14 cellular contexts compared by ENCODE assay signal in genomic region chr2:63819765-63820717, GRCh38. TPM values are rescaled to one million over a fixed set of nuclear protein-coding genes. Genes with fewer than 3 reads are reported as not detected.
DNase-seq lines count a peak whose midpoint lies in the region; ATAC-seq and TF ChIP-seq lines count a peak whose summit lies in the region.
"Had no signal": no experiment of that assay in that cellular context is flagged by ENCODE, and none has a peak within 500 bp of the region (broad histone marks: within the 10 kb centered on the region; RNA-seq: fewer than 3 reads in every experiment).

No MANE protein-coding gene starts in this region.

- H2AFZ ChIP-seq in OCI-LY7 (ENCODE audit: low read length), result peak overlapping the region; percentile 96
- H2AFZ ChIP-seq in parathyroid adenoma, result peak overlapping the region; percentile 36

- peaks cover 0 to 10% (median 6%) of the 10 kb centered on the region in 7 donors for H3K9me3 Mint-ChIP-seq in CD14-positive monocyte
- no peaks in the 10 kb centered on the region for H3K9me3 Mint-ChIP-seq in activated naive CD8-positive, alpha-beta T cell treated with anti-CD3 and anti-CD28 coated beads, Interleukin-2, amount 50 U/mL, for 24 hours
- H3K9me3 Mint-ChIP-seq: CD4-positive, alpha-beta T cell had no signal

- WGBS in heart left ventricle, 4 donors, result 44 to 58% (median 53%) methylated on average over 6 of the region's 6 CpGs

- no peaks in the 10 kb centered on the region for H3K79me2 ChIP-seq in OCI-LY7 (ENCODE audit: insufficient read depth, low read depth, low read length)
- no peaks in the 10 kb centered on the region for H3K79me2 ChIP-seq in parathyroid adenoma

- no peaks in the 10 kb centered on the region for H3K27me3 ChIP-seq in heart left ventricle
- no peaks in the 10 kb centered on the region for H3K27me3 ChIP-seq in parathyroid adenoma (ENCODE audit: control insufficient read depth, insufficient read depth, low read length)

- POLR2A ChIA-PET in OCI-LY7 (lab: Charles Lee), result interaction anchor here (0.7 to 3.8 kb wide), 9 partner anchors 13 to 830 kb away, joined by 3 to 35 read pairs (median 5); partner anchors contain the start of gene UGP2

- no peaks in the 10 kb centered on the region for H3K9me3 ChIP-seq in OCI-LY7 (ENCODE audit: low read length)
- H3K9me3 ChIP-seq in heart left ventricle, result no peaks in the 10 kb centered on the region
- H3K9me3 ChIP-seq in parathyroid adenoma (ENCODE audit: control insufficient read depth, low read length), result no peaks in the 10 kb centered on the region

- DNase-seq in GM03348 (ENCODE audit: low spot score), result peak; percentile 52
- DNase-seq in OCI-LY7 (ENCODE audit: low spot score), result peak; percentile 66
- peak; percentile 51 to 75 (median 57) for DNase-seq in heart left ventricle
- no peak for DNase-seq in CD14-positive monocyte (ENCODE audit: low spot score)
- DNase-seq in activated naive CD8-positive, alpha-beta T cell treated with anti-CD3 and anti-CD28 coated beads, Interleukin-2, amount 50 U/mL, for 24 hours, result no peak
- DNase-seq: activated CD4-positive, CD25-positive, alpha-beta regulatory T cell; activated gamma-delta T cell; CD4-positive, alpha-beta T cell; Karpas-422; stimulated activated CD4-positive, alpha-beta T cell treated with anti-CD3 and anti-CD28 coated beads, Interleukin-15, amount 100 ng/mL, for 24 hours had no signal

- peaks cover 16% of the 10 kb centered on the region for H3K4me1 Mint-ChIP-seq in CD14-positive monocyte
- no peaks in the 10 kb centered on the region for H3K4me1 Mint-ChIP-seq in activated naive CD8-positive, alpha-beta T cell treated with anti-CD3 and anti-CD28 coated beads, Interleukin-2, amount 50 U/mL, for 24 hours

- ATAC-seq in heart left ventricle, result peak; percentile 84 to 93 (median 90)
- ATAC-seq in HG03520 (IDR thresholded peaks at IDR 0.05; ENCODE audit: unreplicated experiment), result no peak
- no peak for ATAC-seq in HG02588 (IDR thresholded peaks at IDR 0.05; ENCODE audit: unreplicated experiment)
- no peak for ATAC-seq in activated naive CD8-positive, alpha-beta T cell treated with anti-CD3 and anti-CD28 coated beads, Interleukin-2, amount 50 U/mL, for 24 hours
- ATAC-seq: GM12878 had no signal

- H3K4me1 ChIP-seq in OCI-LY7 (ENCODE audit: insufficient read depth, low read length, poor library complexity, severe bottlenecking), result peaks cover 80% of the 10 kb centered on the region
- peaks cover 0 to 36% (median 12%) of the 10 kb centered on the region in 12 donors for H3K4me1 ChIP-seq in heart left ventricle
- no peaks in the 10 kb centered on the region for H3K4me1 ChIP-seq in parathyroid adenoma

- BruUV-seq in OCI-LY7 (replicated peaks; lab: Mats Ljungman, UMichigan), result no TSS peak

- no peaks in the 10 kb centered on the region for H3K36me3 Mint-ChIP-seq in CD14-positive monocyte
- no peaks in the 10 kb centered on the region for H3K36me3 Mint-ChIP-seq in activated naive CD8-positive, alpha-beta T cell treated with anti-CD3 and anti-CD28 coated beads, Interleukin-2, amount 50 U/mL, for 24 hours (ENCODE audit: low read depth)

- peaks cover 0 to 5% (median 0%) of the 10 kb centered on the region in 3 donors for H3K27me3 Mint-ChIP-seq in CD14-positive monocyte (ENCODE audit: low read depth in 3 of 3)
- peaks cover 2% of the 10 kb centered on the region for H3K27me3 Mint-ChIP-seq in activated naive CD8-positive, alpha-beta T cell treated with anti-CD3 and anti-CD28 coated beads, Interleukin-2, amount 50 U/mL, for 24 hours

- no peak for TF ChIP-seq CTCF in OCI-LY7 (conservative IDR thresholded peaks at IDR 0.05; ENCODE audit: low read length)
- no peak for TF ChIP-seq CTCF in heart left ventricle (IDR thresholded peaks at IDR 0.05)
- TF ChIP-seq CTCF in parathyroid adenoma (IDR thresholded peaks at IDR 0.05), result no peak
- no peak for TF ChIP-seq CTCF in CD14-positive monocyte (IDR thresholded peaks at IDR 0.05)

- H3K36me3 ChIP-seq in OCI-LY7 (ENCODE audit: insufficient read depth, low read length), result no peaks in the 10 kb centered on the region
- no peaks in the 10 kb centered on the region for H3K36me3 ChIP-seq in heart left ventricle
- no peaks in the 10 kb centered on the region for H3K36me3 ChIP-seq in parathyroid adenoma (ENCODE audit: control insufficient read depth, insufficient read depth, low read length)

- no peaks in the 10 kb centered on the region for H3K9me2 ChIP-seq in OCI-LY7 (ENCODE audit: insufficient read depth, low read length)

- H4K20me1 ChIP-seq in OCI-LY7 (ENCODE audit: insufficient read depth, low read length), result no peaks in the 10 kb centered on the region

- H3K4me3 ChIP-seq in OCI-LY7 (ENCODE audit: low read depth, low read length, poor library complexity, severe bottlenecking) (peak overlapping the region; percentile 10), heart left ventricle (no peak overlapping the region), parathyroid adenoma (ENCODE audit: low read depth, low read length) (no peak overlapping the region)
- H3K4me3 ChIP-seq: GM12878 had no signal

- CTCF ChIA-PET in OCI-LY7 (lab: Charles Lee; ENCODE audit: unreplicated experiment), result no interaction called here

- H3K4me3 Mint-ChIP-seq in CD14-positive monocyte, result peak overlapping the region in 1 of 2 donors; percentile 30
- H3K4me3 Mint-ChIP-seq in activated naive CD8-positive, alpha-beta T cell treated with anti-CD3 and anti-CD28 coated beads, Interleukin-2, amount 50 U/mL, for 24 hours, result no peak overlapping the region
- H3K4me3 Mint-ChIP-seq: CD4-positive, alpha-beta T cell had no signal

- H3K27ac ChIP-seq in OCI-LY7 (ENCODE audit: low read depth, low read length, poor library complexity, severe bottlenecking), result peak overlapping the region; percentile 67
- peak overlapping the region; percentile 26 to 80 (median 68) for H3K27ac ChIP-seq in heart left ventricle
- no peak overlapping the region for H3K27ac ChIP-seq in parathyroid adenoma

- no peak overlapping the region for H3K27ac Mint-ChIP-seq in CD14-positive monocyte
- H3K27ac Mint-ChIP-seq in activated naive CD8-positive, alpha-beta T cell treated with anti-CD3 and anti-CD28 coated beads, Interleukin-2, amount 50 U/mL, for 24 hours, result no peak overlapping the region
- H3K27ac Mint-ChIP-seq: CD4-positive, alpha-beta T cell had no signal

- intact Hi-C loops in OCI-LY7 (cut with micrococcal nuclease; ENCODE audit: unreplicated experiment) (no loop called here), heart left ventricle (cut with DNase I) (no loop called here), CD14-positive monocyte (cut with micrococcal nuclease) (no loop called here)

- H3K9ac ChIP-seq in parathyroid adenoma, result no peak overlapping the region

- no peak for TF ChIP-seq POLR2A in heart left ventricle (IDR thresholded peaks at IDR 0.05)

- peak overlapping the region; percentile 63 for H3K4me2 ChIP-seq in OCI-LY7 (ENCODE audit: low read length)
- no peak overlapping the region for H3K4me2 ChIP-seq in parathyroid adenoma (ENCODE audit: low read length)

RNA-seq across cellular contexts. Expression of gene UGP2, which starts 21.7 kb away (rescaled TPM):
- 53.7 and 56.9 TPM in 2 replicates for total RNA-seq in OCI-LY7 (2014; rRNA removed; shearing (Covaris generic))
- total RNA-seq in OCI-LY7 (2022) (71.4 and 91.4 TPM in 2 replicates), heart left ventricle (100 to 1,000 TPM; 175 to 972 (median 331) TPM)
- polyA plus RNA-seq in heart left ventricle (1,000 to 10,000 TPM in 1 of 2 donors, 100 to 1,000 TPM in 1; 206 to 1,308 TPM), CD14-positive monocyte (10 to 100 TPM; 49.9 to 71.8 TPM)

Comparison
In these comparisons a context has a peak if more than half of its experiments do, and no peak if none do; other contexts are left out.
1. DNase-seq: peak in GM03348 (single experiment), OCI-LY7 (single experiment) and heart left ventricle (5 of 5); none in CD14-positive monocyte (single experiment) and activated naive CD8-positive, alpha-beta T cell treated with anti-CD3 and anti-CD28 coated beads, Interleukin-2, amount 50 U/mL, for 24 hours (single experiment).
2. ATAC-seq: peak in heart left ventricle (4 of 4); none in HG03520 (single experiment), HG02588 (single experiment) and activated naive CD8-positive, alpha-beta T cell treated with anti-CD3 and anti-CD28 coated beads, Interleukin-2, amount 50 U/mL, for 24 hours (single experiment).